ENCODE assay signal across 1 cellular context in genomic region chrX:12988797-12989196, GRCh38.
TF ChIP-seq lines count a peak whose summit lies in the region.

No MANE protein-coding gene starts in this region.

TF ChIP-seq in A549, 52 proteins besides CTCF, POLR2A, EP300 and RAD21 (continued from another document):
- TF ChIP-seq HOXB13 (CRISPR knock-in tag; IDR thresholded peaks at IDR 0.05; ENCODE audit: low read depth) (no peak), JUN (IDR thresholded peaks at IDR 0.05) (peak in 1 of 2 experiments; percentile 58; a peak in 1 of 5 replicates), SREBF2 (IDR thresholded peaks at IDR 0.05) (no peak), MAFK (IDR thresholded peaks at IDR 0.05; ENCODE audit: partially characterized antibody) (no peak), HOXA7 (CRISPR knock-in tag; IDR thresholded peaks at IDR 0.05) (no peak), PBX3 (IDR thresholded peaks at IDR 0.05) (no peak), ZFP36 (IDR thresholded peaks at IDR 0.05; ENCODE audit: borderline replicate concordance, partially characterized antibody) (no peak), ESRRA (IDR thresholded peaks at IDR 0.05; ENCODE audit: borderline replicate concordance, low read length) (no peak), JUNB (IDR thresholded peaks at IDR 0.05) (peak; percentile 71), TFCP2L1 (CRISPR knock-in tag; IDR thresholded peaks at IDR 0.05) (no peak), NPAS2 (CRISPR knock-in tag; IDR thresholded peaks at IDR 0.05; ENCODE audit: borderline replicate concordance) (no peak), HMGXB4 (CRISPR knock-in tag; IDR thresholded peaks at IDR 0.05; ENCODE audit: borderline replicate concordance) (no peak), MAX (IDR thresholded peaks at IDR 0.05) (peak; percentile 67), ZC3H11A (IDR thresholded peaks at IDR 0.05) (no peak), CBX8 (IDR thresholded peaks at IDR 0.05) (no peak)
